17 cellular contexts compared by ENCODE assay signal in genomic region chr12:89695100-89695499, GRCh38. TPM values are rescaled to one million over a fixed set of nuclear protein-coding genes. Genes with fewer than 3 reads are reported as not detected.
DNase-seq lines count a peak whose midpoint lies in the region; ATAC-seq and TF ChIP-seq lines count a peak whose summit lies in the region.
"Had no signal": no experiment of that assay in that cellular context is flagged by ENCODE, and none has a peak within 500 bp of the region (broad histone marks: within the 10 kb centered on the region; RNA-seq: fewer than 3 reads in every experiment).

No MANE protein-coding gene starts in this region.

- no peak for TF ChIP-seq POLR2A in breast epithelium (IDR thresholded peaks at IDR 0.05)

- no peak overlapping the region for H3K27ac Mint-ChIP-seq in MCF 10A (ENCODE audit: low read depth, unreplicated experiment)
- H3K27ac Mint-ChIP-seq: activated T-helper 1 cell treated with anti-CD3 and anti-CD28 coated beads, Interleukin-12 subunit alpha, Interleukin-12 subunit beta, Interleukin-2, Interleukin-4 antibody, amounts not matched to agents 30 ng/mL and 10 ng/mL and 1 ng/mL, durations not matched to agents 14 hours and 24 hours and 36 hours; endodermal cell had no signal

- H3K4me1 ChIP-seq in breast epithelium (no peaks in the 10 kb centered on the region), adipocyte (ENCODE audit: control insufficient read depth, insufficient read depth, low read length) (peaks cover 23% of the 10 kb centered on the region)

- H3K9ac ChIP-seq in adipocyte (ENCODE audit: low read length): no peak overlapping the region

- peaks cover 40% of the 10 kb centered on the region for H3K4me1 Mint-ChIP-seq in MCF 10A (ENCODE audit: insufficient read depth, unreplicated experiment)

- H3K27ac ChIP-seq in breast epithelium: no peak overlapping the region
- H3K27ac ChIP-seq: body of pancreas had no signal

- no peaks in the 10 kb centered on the region for H3K9me3 ChIP-seq in breast epithelium
- H3K9me3 ChIP-seq in adipocyte (ENCODE audit: control insufficient read depth, low read length): no peaks in the 10 kb centered on the region
- H3K9me3 ChIP-seq: body of pancreas had no signal

- H3K27me3 Mint-ChIP-seq in MCF 10A (ENCODE audit: insufficient read depth, unreplicated experiment): no peaks in the 10 kb centered on the region

- H3K36me3 ChIP-seq in breast epithelium (no peaks in the 10 kb centered on the region), adipocyte (ENCODE audit: control insufficient read depth, insufficient read depth, low read length, severe bottlenecking) (no peaks in the 10 kb centered on the region)

- intact Hi-C loops in MCF 10A (cut with micrococcal nuclease): no loop called here
- intact Hi-C loops in breast epithelium (cut with DNase I; ENCODE audit: low total_unique reads): no loop called here

- H3K4me3 ChIP-seq in breast epithelium (no peak overlapping the region), adipocyte (ENCODE audit: low read length) (no peak overlapping the region), fibroblast of the aortic adventitia (ENCODE audit: low read depth, low read length) (no peak overlapping the region)
- H3K4me3 ChIP-seq: body of pancreas, smooth muscle cell had no signal

- no peak for ATAC-seq in GM19395 (IDR thresholded peaks at IDR 0.05; ENCODE audit: unreplicated experiment)
- no peak for ATAC-seq in HG03378 (IDR thresholded peaks at IDR 0.05; ENCODE audit: unreplicated experiment)
- ATAC-seq: body of pancreas, Panc1 had no signal

- TF ChIP-seq CTCF in MCF 10A (IDR thresholded peaks at IDR 0.05; ENCODE audit: unreplicated experiment) (no peak), breast epithelium (IDR thresholded peaks at IDR 0.05) (no peak), fibroblast of the aortic adventitia (IDR thresholded peaks at IDR 0.05; ENCODE audit: insufficient read depth, low read length) (no peak)

- CTCF ChIA-PET in MCF 10A (lab: Yijun Ruan, JAX): interaction anchor here (1.2 kb wide), 1 partner anchor 18 kb away, joined by 3 read pairs; no protein-coding TSS in a partner anchor

- DNase-seq in MCF 10A (ENCODE audit: unreplicated experiment) (peak; percentile 42), breast epithelium (ENCODE audit: low spot score in 2 of 2) (no peak), adipocyte (ENCODE audit: low read depth) (peak; percentile 29), fibroblast of the aortic adventitia (ENCODE audit: low read depth) (peak; percentile 55), stromal cell of bone marrow (ENCODE audit: low read depth) (peak; percentile 37), cerebellum (ENCODE audit: low spot score) (no peak)
- DNase-seq: activated CD4-positive, alpha-beta T cell treated with anti-CD3 and anti-CD28 coated beads, Interleukin-2, amount 50 U/mL, for 4 hours; body of pancreas; COR-L47; endodermal cell; mesendoderm; NCI-H1092 treated with DMSO at 0.1 percent for 48 hours had no signal

- no peaks in the 10 kb centered on the region for H3K36me3 Mint-ChIP-seq in MCF 10A (ENCODE audit: insufficient read depth, unreplicated experiment)

- H3K9me3 Mint-ChIP-seq in MCF 10A (ENCODE audit: unreplicated experiment): no peaks in the 10 kb centered on the region
- H3K9me3 Mint-ChIP-seq: activated T-helper 1 cell treated with anti-CD3 and anti-CD28 coated beads, Interleukin-12 subunit alpha, Interleukin-12 subunit beta, Interleukin-2, Interleukin-4 antibody, amounts not matched to agents 30 ng/mL and 10 ng/mL and 1 ng/mL, durations not matched to agents 14 hours and 24 hours and 36 hours; endodermal cell had no signal

- POLR2A ChIA-PET in MCF 10A (lab: Yijun Ruan, JAX): interaction anchor here (0.7 to 14.6 kb wide), 6 partner anchors 8 to 556 kb away, joined by 3 to 136 read pairs (median 4); partner anchors contain the start of gene ATP2B1

- no peak overlapping the region for H3K4me3 Mint-ChIP-seq in MCF 10A (ENCODE audit: unreplicated experiment)
- H3K4me3 Mint-ChIP-seq: activated T-helper 1 cell treated with anti-CD3 and anti-CD28 coated beads, Interleukin-12 subunit alpha, Interleukin-12 subunit beta, Interleukin-2, Interleukin-4 antibody, amounts not matched to agents 30 ng/mL and 10 ng/mL and 1 ng/mL, durations not matched to agents 14 hours and 24 hours and 36 hours; endodermal cell had no signal

- no TSS peak for BruUV-seq in MCF 10A (replicated peaks; lab: Mats Ljungman, UMichigan)

- H3K27me3 ChIP-seq in breast epithelium (no peaks in the 10 kb centered on the region), adipocyte (replicated peaks; ENCODE audit: control insufficient read depth, insufficient read depth, low read length) (no peaks in the 10 kb centered on the region)
- H3K27me3 ChIP-seq: body of pancreas had no signal

RNA-seq across cellular contexts. Expression of gene ATP2B1, which starts 13.5 kb away (rescaled TPM):
- total RNA-seq in MCF 10A (2022) (221 and 281 TPM in 2 replicates), breast epithelium (10 to 100 TPM; 40.3 to 76.8 (median 54.6) TPM), fibroblast of the aortic adventitia (ENCODE audit: low replicate concordance) (56.8 and 158 TPM in 2 replicates), cerebellum (174 TPM)

Comparison
In these comparisons a context has a peak if more than half of its experiments do, and no peak if none do; other contexts are left out.
1. DNase-seq: peak in MCF 10A (single experiment), adipocyte (single experiment), fibroblast of the aortic adventitia (single experiment) and stromal cell of bone marrow (single experiment); none in breast epithelium (0 of 2) and cerebellum (single experiment).